ENCODE assay signal across 1 cellular context in genomic region chr17:78176548-78177025, GRCh38.
TF ChIP-seq lines count a peak whose summit lies in the region.

No MANE protein-coding gene starts in this region.

TF ChIP-seq in GM12878, 131 proteins besides CTCF, POLR2A, EP300 and RAD21 (continued from another document and continues in another):
- TF ChIP-seq EGR1 (IDR thresholded peaks at IDR 0.05; ENCODE audit: borderline replicate concordance in 1 of 2, low read depth in 2 of 2, low read length in 2 of 2) = 0 out of 3 replicates have a peak, but pooled peaks of 1 of the 2 experiments have one; percentile 0
- TF ChIP-seq RB1 (IDR thresholded peaks at IDR 0.05; ENCODE audit: borderline replicate concordance) = peak; percentile 50; the same call in 1 of the 2 replicates
- no peak for TF ChIP-seq NR2C1 (IDR thresholded peaks at IDR 0.05)
- no peak for TF ChIP-seq GABPA (IDR thresholded peaks at IDR 0.05; ENCODE audit: low read depth)
- no peak for TF ChIP-seq CEBPB (IDR thresholded peaks at IDR 0.05; ENCODE audit: borderline replicate concordance in 1 of 2, low read depth in 2 of 2, low read length in 2 of 2)
- TF ChIP-seq CREB1 (IDR thresholded peaks at IDR 0.05; ENCODE audit: low read depth) = 0 out of 2 replicates have a peak, but pooled peaks have one; percentile 36
- no peak for TF ChIP-seq ZNF622 (IDR thresholded peaks at IDR 0.05)
- TF ChIP-seq IRF3 (IDR thresholded peaks at IDR 0.05) = no peak; the same call in 1 of the 2 replicates
- no peak for TF ChIP-seq ASH2L (IDR thresholded peaks at IDR 0.05; ENCODE audit: borderline replicate concordance, low read depth)
- no peak for TF ChIP-seq GATAD2B (conservative IDR thresholded peaks at IDR 0.05; ENCODE audit: low read depth)
- no peak for TF ChIP-seq PKNOX1 (IDR thresholded peaks at IDR 0.05)
- TF ChIP-seq NFYA (IDR thresholded peaks at IDR 0.05; ENCODE audit: borderline replicate concordance, low read depth, low read length) = no peak
- no peak for TF ChIP-seq NRF1 (conservative IDR thresholded peaks at IDR 0.05; ENCODE audit: low read depth, low read length)
- TF ChIP-seq SMAD1 (IDR thresholded peaks at IDR 0.05; ENCODE audit: low read depth, partially characterized antibody) = no peak
- no peak for TF ChIP-seq ZZZ3 (IDR thresholded peaks at IDR 0.05; ENCODE audit: control insufficient read depth, insufficient read length, low read depth)
- no peak for TF ChIP-seq PBX3 (IDR thresholded peaks at IDR 0.05; ENCODE audit: insufficient replicate concordance, low read depth, low read length)
- TF ChIP-seq POLR2AphosphoS2 (IDR thresholded peaks at IDR 0.05; ENCODE audit: low read depth, low read length) = peak; percentile 63; the same call in 1 of the 2 replicates
- no peak for TF ChIP-seq ZNF217 (IDR thresholded peaks at IDR 0.05)
- no peak for TF ChIP-seq PAX5 (IDR thresholded peaks at IDR 0.05; ENCODE audit: borderline replicate concordance, low read depth, low read length)
- TF ChIP-seq SMAD5 (IDR thresholded peaks at IDR 0.05; ENCODE audit: low read depth) = no peak; the same call in 1 of the 2 replicates
- TF ChIP-seq NFXL1 (IDR thresholded peaks at IDR 0.05; ENCODE audit: borderline replicate concordance) = no peak
- no peak for TF ChIP-seq ATF3 (IDR thresholded peaks at IDR 0.05; ENCODE audit: borderline replicate concordance, extremely low read depth, low read depth, low read length)
- no peak for TF ChIP-seq IKZF2 (IDR thresholded peaks at IDR 0.05)
- TF ChIP-seq MEF2B (IDR thresholded peaks at IDR 0.05; ENCODE audit: partially characterized antibody, poor library complexity, severe bottlenecking) = no peak
- TF ChIP-seq E2F4 (IDR thresholded peaks at IDR 0.05; ENCODE audit: low read depth, low read length) = no peak
- no peak for TF ChIP-seq SUZ12 (IDR thresholded peaks at IDR 0.05; ENCODE audit: unreplicated experiment)
- TF ChIP-seq HDAC6 (IDR thresholded peaks at IDR 0.05; ENCODE audit: unreplicated experiment) = no peak
- TF ChIP-seq POLR2AphosphoS5 (IDR thresholded peaks at IDR 0.05; ENCODE audit: low read length) = peak; percentile 75; the same call in 1 of the 2 replicates
- peak; percentile 92 for TF ChIP-seq YY1 (IDR thresholded peaks at IDR 0.05; ENCODE audit: low read depth, low read length)
- no peak for TF ChIP-seq KAT2A (conservative IDR thresholded peaks at IDR 0.05; ENCODE audit: control insufficient read depth, low read depth, low read length)
- TF ChIP-seq NBN (IDR thresholded peaks at IDR 0.05) = peak; percentile 30; the same call in 1 of the 2 replicates
- peak; percentile 36; the same call in 1 of the 2 replicates for TF ChIP-seq ATF2 (IDR thresholded peaks at IDR 0.05; ENCODE audit: low read length)
- no peak; the same call in 1 of the 2 replicates for TF ChIP-seq SMARCA5 (IDR thresholded peaks at IDR 0.05)
- no peak for TF ChIP-seq FOXK2 (IDR thresholded peaks at IDR 0.05)
- no peak for TF ChIP-seq SRF (IDR thresholded peaks at IDR 0.05; ENCODE audit: low read depth in 2 of 2, low read length in 2 of 2)
- TF ChIP-seq ZNF207 (IDR thresholded peaks at IDR 0.05; ENCODE audit: borderline replicate concordance) = no peak
- no peak for TF ChIP-seq MYC (IDR thresholded peaks at IDR 0.05; ENCODE audit: insufficient read depth, insufficient read length, insufficient replicate concordance, low read length, severe bottlenecking)
- TF ChIP-seq USF2 (IDR thresholded peaks at IDR 0.05; ENCODE audit: borderline replicate concordance, low read depth, low read length) = no peak
- TF ChIP-seq PML (IDR thresholded peaks at IDR 0.05; ENCODE audit: low read length) = no peak
- 0 out of 2 replicates have a peak, but pooled peaks have one; percentile 35 for TF ChIP-seq MAX (IDR thresholded peaks at IDR 0.05; ENCODE audit: low read depth, low read length)
- TF ChIP-seq RUNX3 (IDR thresholded peaks at IDR 0.05; ENCODE audit: low read length) = peak; percentile 30; the same call in 1 of the 2 replicates
- TF ChIP-seq ZSCAN29 (IDR thresholded peaks at IDR 0.05) = no peak
- TF ChIP-seq ZBTB33 (IDR thresholded peaks at IDR 0.05) = no peak
- no peak for TF ChIP-seq ZBTB11 (CRISPR knock-in tag; IDR thresholded peaks at IDR 0.05)
- no peak for TF ChIP-seq CHD1 (IDR thresholded peaks at IDR 0.05; ENCODE audit: low read depth, low read length)
- no peak for TF ChIP-seq KLF5 (IDR thresholded peaks at IDR 0.05; ENCODE audit: partially characterized antibody)
- no peak for TF ChIP-seq NR2F1 (conservative IDR thresholded peaks at IDR 0.05)
- 0 out of 2 replicates have a peak, but pooled peaks have one; percentile 18 for TF ChIP-seq MEF2A (IDR thresholded peaks at IDR 0.05; ENCODE audit: insufficient read depth, low read depth, low read length)
- no peak for TF ChIP-seq SIN3A (IDR thresholded peaks at IDR 0.05; ENCODE audit: low read depth, low read length)
- no peak for TF ChIP-seq MTA2 (IDR thresholded peaks at IDR 0.05; ENCODE audit: low read depth)
- no peak for TF ChIP-seq RFX5 (IDR thresholded peaks at IDR 0.05; ENCODE audit: low read depth, low read length)
- TF ChIP-seq BHLHE40 (IDR thresholded peaks at IDR 0.05; ENCODE audit: borderline replicate concordance in 1 of 2, low read depth in 2 of 2, low read length in 1 of 2) = peak; percentile 76 to 78
- no peak for TF ChIP-seq ZBTB4 (CRISPR knock-in tag; IDR thresholded peaks at IDR 0.05)
- TF ChIP-seq ZNF24 (IDR thresholded peaks at IDR 0.05) = no peak
- no peak for TF ChIP-seq CBX5 (IDR thresholded peaks at IDR 0.05; ENCODE audit: low read depth)
